31 cellular contexts compared by ENCODE assay signal in genomic region chr18:72752220-72752619, GRCh38.
"Had no signal": no experiment of that assay in that cellular context is flagged by ENCODE, and none has a peak within 500 bp of the region (broad histone marks: within the 10 kb centered on the region; RNA-seq: fewer than 3 reads in every experiment).

No MANE protein-coding gene starts in this region.

- ATAC-seq: activated CD8-positive, alpha-beta T cell treated with anti-CD3 and anti-CD28 coated beads for 36 hours; activated naive CD4-positive, alpha-beta T cell treated with anti-CD3 and anti-CD28 coated beads, Interleukin-2, amount 50 U/mL, for 72 hours; activated T-cell treated with anti-CD3 and anti-CD28 coated beads, Interleukin-2, amount 50 U/mL, for 4 hours; activated T-cell treated with anti-CD3 and anti-CD28 coated beads, Interleukin-2, amount 50 U/mL, for 72 hours; activated T-helper 17 cell treated with anti-CD3 and anti-CD28 coated beads, Interleukin-2, amount 50 U/mL, for 72 hours; body of pancreas had no signal

- H3K27me3 ChIP-seq: adrenal gland, body of pancreas, brain microvascular endothelial cell, breast epithelium had no signal

- H3K36me3 ChIP-seq: adrenal gland, brain microvascular endothelial cell, breast epithelium had no signal

- H3K4me3 ChIP-seq: adrenal gland, body of pancreas, breast epithelium had no signal

- H3K27ac ChIP-seq: adrenal gland, body of pancreas, brain microvascular endothelial cell, breast epithelium, VCaP had no signal

- DNase-seq: activated B cell treated with CpG ODN at 0.5 μM for 24 hours; activated CD4-positive, alpha-beta memory T cell treated with anti-CD3 and anti-CD28 coated beads for 36 hours; activated CD4-positive, alpha-beta T cell treated with anti-CD3 and anti-CD28 coated beads for 4 hours; activated CD4-positive, alpha-beta T cell treated with anti-CD3 and anti-CD28 coated beads, Interleukin-2, amount 10 ng/mL, durations not matched to agents 24 days and 14 days; activated CD4-positive, alpha-beta T cell treated with anti-CD3 and anti-CD28 coated beads, Interleukin-2, amount 50 U/mL, for 1 hour; activated CD4-positive, alpha-beta T cell treated with anti-CD3 and anti-CD28 coated beads, Interleukin-2, amount 50 U/mL, for 4 hours; activated CD4-positive, CD25-positive, alpha-beta regulatory T cell treated with anti-CD3 and anti-CD28 coated beads, Interleukin-2, amount 50 U/mL, for 72 hours; activated CD8-positive, alpha-beta memory T cell treated with anti-CD3 and anti-CD28 coated beads, Interleukin-2, amount 50 U/mL, for 4 hours; activated CD8-positive, alpha-beta T cell treated with anti-CD3 and anti-CD28 coated beads for 36 hours; activated effector memory CD4-positive, alpha-beta T cell treated with anti-CD3 and anti-CD28 coated beads, Interleukin-2, amount 50 U/mL, for 16 hours; activated gamma-delta T cell treated with Interleukin-2 at 50 U/mL for 16 hours; activated naive CD4-positive, alpha-beta T cell; activated naive CD4-positive, alpha-beta T cell treated with anti-CD3 and anti-CD28 coated beads for 36 hours; activated naive CD4-positive, alpha-beta T cell treated with anti-CD3 and anti-CD28 coated beads, Interleukin-2, amount 50 U/mL, for 16 hours; activated naive CD8-positive, alpha-beta T cell treated with anti-CD3 and anti-CD28 coated beads for 36 hours; activated T-cell treated with anti-CD3 and anti-CD28 coated beads for 4 hours; activated T-cell treated with anti-CD3 and anti-CD28 coated beads, Interleukin-2, amount 50 U/mL, for 1 hour; activated T-cell treated with anti-CD3 and anti-CD28 coated beads, Interleukin-2, amount 50 U/mL, for 4 hours; activated T-cell treated with anti-CD3 and anti-CD28 coated beads, Interleukin-2, amount 50 U/mL, for 72 hours; adrenal gland; amniotic stem cell; aorta; body of pancreas; brain microvascular endothelial cell; central memory CD4-positive, alpha-beta T cell; T-helper 2 cell; T-helper 9 cell had no signal

- H3K4me1 ChIP-seq: adrenal gland, body of pancreas, breast epithelium had no signal

- H3K9me3 ChIP-seq: adrenal gland, body of pancreas, breast epithelium had no signal
